9 cellular contexts compared by ENCODE assay signal in genomic region chr14:21263284-21264024, GRCh38.
DNase-seq lines count a peak whose midpoint lies in the region; ATAC-seq, FAIRE-seq and TF ChIP-seq lines count a peak whose summit lies in the region.
"Had no signal": no experiment of that assay in that cellular context is flagged by ENCODE, and none has a peak within 500 bp of the region (broad histone marks: within the 10 kb centered on the region; RNA-seq: fewer than 3 reads in every experiment).

No MANE protein-coding gene starts in this region.

- H3K9ac ChIP-seq in parathyroid adenoma = no peak overlapping the region

- TF ChIP-seq CTCF in coronary artery (IDR thresholded peaks at IDR 0.05) (no peak), parathyroid adenoma (IDR thresholded peaks at IDR 0.05) (no peak)

- H3K9me3 ChIP-seq in parathyroid adenoma (ENCODE audit: control insufficient read depth, low read length) = no peaks in the 10 kb centered on the region
- H3K9me3 ChIP-seq: right atrium auricular region had no signal

- FAIRE-seq in GM18507 (lab: Jason Lieb, UNC) = peak; percentile 26

- H2AFZ ChIP-seq in parathyroid adenoma = no peak overlapping the region

- H3K36me3 ChIP-seq in parathyroid adenoma (ENCODE audit: control insufficient read depth, insufficient read depth, low read length) = no peaks in the 10 kb centered on the region

- H3K4me3 ChIP-seq in coronary artery (peak overlapping the region; percentile 38), parathyroid adenoma (ENCODE audit: low read depth, low read length) (no peak overlapping the region)
- H3K4me3 ChIP-seq: right atrium auricular region had no signal

- peak overlapping the region in 1 of 2 donors; percentile 47 for H3K27ac ChIP-seq in coronary artery
- H3K27ac ChIP-seq in parathyroid adenoma = no peak overlapping the region

- H3K4me1 ChIP-seq in parathyroid adenoma = peaks cover 32% of the 10 kb centered on the region

- no peaks in the 10 kb centered on the region for H3K27me3 ChIP-seq in parathyroid adenoma (ENCODE audit: control insufficient read depth, insufficient read depth, low read length)
- H3K27me3 ChIP-seq: right atrium auricular region had no signal

- H3K4me2 ChIP-seq in parathyroid adenoma (ENCODE audit: low read length) = peak overlapping the region; percentile 19

- H3K79me2 ChIP-seq in parathyroid adenoma = peaks cover 68% of the 10 kb centered on the region

- ATAC-seq in GM21447 (IDR thresholded peaks at IDR 0.05; ENCODE audit: unreplicated experiment) (no peak), GM21360 (IDR thresholded peaks at IDR 0.05; ENCODE audit: unreplicated experiment) (no peak)

- DNase-seq in GM18507 (ENCODE audit: extremely low spot score, insufficient read length, low read depth) (no peak), NOMO-1 (lab: John Stamatoyannopoulos, UW; ENCODE audit: unreplicated experiment in 2 of 2) (peak; percentile 63 to 89), coronary artery (ENCODE audit: low spot score) (no peak), T1000 (lab: John Stamatoyannopoulos, UW) (no peak), DMS114 treated with DMSO at 0.1 percent for 48 hours (lab: John Stamatoyannopoulos, UW; ENCODE audit: unreplicated experiment) (no peak)

Comparison
In these comparisons a context has a peak if more than half of its experiments do, and no peak if none do; other contexts are left out.
1. DNase-seq: peak in NOMO-1 (2 of 2); none in GM18507 (single experiment), coronary artery (single experiment), T1000 (single experiment) and DMS114 treated with DMSO at 0.1 percent for 48 hours (single experiment).